2 cellular contexts compared by ENCODE assay signal in the genomic region with DNA sequence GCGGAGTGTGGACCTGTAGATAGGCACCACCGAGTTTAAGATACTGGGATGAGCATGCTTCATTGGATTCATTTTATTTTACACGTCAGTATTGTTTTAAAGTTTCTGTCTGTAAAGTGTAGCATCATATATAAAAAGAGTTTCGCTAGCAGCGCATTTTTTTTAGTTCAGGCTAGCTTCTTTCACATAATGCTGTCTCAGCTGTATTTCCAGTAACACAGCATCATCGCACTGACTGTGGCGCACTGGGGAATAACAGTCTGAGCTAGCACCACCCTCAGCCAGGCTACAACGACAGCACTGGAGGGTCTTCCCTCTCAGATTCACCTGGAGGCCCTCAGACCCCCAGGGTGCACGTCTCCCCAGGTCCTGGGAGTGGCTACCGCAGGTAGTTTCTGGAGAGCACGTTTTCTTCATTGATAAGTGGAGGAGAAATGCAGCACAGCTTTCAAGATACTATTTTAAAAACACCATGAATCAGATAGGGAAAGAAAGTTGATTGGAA.
A peak's percentile ranks its signal among the peaks of the same experiment; 100 is the strongest.
TF ChIP-seq lines count a peak whose summit lies in the region.

No MANE protein-coding gene starts in this region.

TF ChIP-seq in WTC11, 78 proteins besides CTCF, POLR2A, EP300 and RAD21:
- TF ChIP-seq GABPB1 (CRISPR knock-in tag; IDR thresholded peaks at IDR 0.05) (no peak), SP1 (CRISPR knock-in tag; conservative IDR thresholded peaks at IDR 0.05) (no peak), FOXP1 (CRISPR knock-in tag; IDR thresholded peaks at IDR 0.05; ENCODE audit: borderline replicate concordance) (no peak), HMGA2 (CRISPR knock-in tag; IDR thresholded peaks at IDR 0.05) (no peak), PRDM15 (CRISPR knock-in tag; IDR thresholded peaks at IDR 0.05) (no peak), ZNF416 (CRISPR knock-in tag; IDR thresholded peaks at IDR 0.05) (no peak), ELF4 (CRISPR knock-in tag; IDR thresholded peaks at IDR 0.05; ENCODE audit: low read depth) (no peak)
- TF ChIP-seq, protein P1, sequence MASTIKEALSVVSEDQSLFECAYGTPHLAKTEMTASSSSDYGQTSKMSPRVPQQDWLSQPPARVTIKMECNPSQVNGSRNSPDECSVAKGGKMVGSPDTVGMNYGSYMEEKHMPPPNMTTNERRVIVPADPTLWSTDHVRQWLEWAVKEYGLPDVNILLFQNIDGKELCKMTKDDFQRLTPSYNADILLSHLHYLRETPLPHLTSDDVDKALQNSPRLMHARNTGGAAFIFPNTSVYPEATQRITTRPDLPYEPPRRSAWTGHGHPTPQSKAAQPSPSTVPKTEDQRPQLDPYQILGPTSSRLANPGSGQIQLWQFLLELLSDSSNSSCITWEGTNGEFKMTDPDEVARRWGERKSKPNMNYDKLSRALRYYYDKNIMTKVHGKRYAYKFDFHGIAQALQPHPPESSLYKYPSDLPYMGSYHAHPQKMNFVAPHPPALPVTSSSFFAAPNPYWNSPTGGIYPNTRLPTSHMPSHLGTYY (CRISPR knock-in tag; IDR thresholded peaks at IDR 0.05): no peak
- TF ChIP-seq, protein P2, sequence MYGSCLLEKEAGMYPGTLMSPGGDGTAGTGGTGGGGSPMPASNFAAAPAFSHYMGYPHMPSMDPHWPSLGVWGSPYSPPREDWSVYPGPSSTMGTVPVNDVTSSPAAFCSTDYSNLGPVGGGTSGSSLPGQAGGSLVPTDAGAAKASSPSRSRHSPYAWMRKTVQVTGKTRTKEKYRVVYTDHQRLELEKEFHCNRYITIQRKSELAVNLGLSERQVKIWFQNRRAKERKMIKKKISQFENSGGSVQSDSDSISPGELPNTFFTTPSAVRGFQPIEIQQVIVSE (CRISPR knock-in tag; IDR thresholded peaks at IDR 0.05; ENCODE audit: borderline replicate concordance): no peak
- TF ChIP-seq, protein P3, sequence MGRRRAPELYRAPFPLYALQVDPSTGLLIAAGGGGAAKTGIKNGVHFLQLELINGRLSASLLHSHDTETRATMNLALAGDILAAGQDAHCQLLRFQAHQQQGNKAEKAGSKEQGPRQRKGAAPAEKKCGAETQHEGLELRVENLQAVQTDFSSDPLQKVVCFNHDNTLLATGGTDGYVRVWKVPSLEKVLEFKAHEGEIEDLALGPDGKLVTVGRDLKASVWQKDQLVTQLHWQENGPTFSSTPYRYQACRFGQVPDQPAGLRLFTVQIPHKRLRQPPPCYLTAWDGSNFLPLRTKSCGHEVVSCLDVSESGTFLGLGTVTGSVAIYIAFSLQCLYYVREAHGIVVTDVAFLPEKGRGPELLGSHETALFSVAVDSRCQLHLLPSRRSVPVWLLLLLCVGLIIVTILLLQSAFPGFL (CRISPR knock-in tag; IDR thresholded peaks at IDR 0.05; ENCODE audit: borderline replicate concordance): no peak
TF ChIP-seq in WTC11: peak in this region for 0.

TF ChIP-seq in HepG2, 621 proteins besides CTCF, POLR2A, EP300 and RAD21:
- TF ChIP-seq TEAD2 (CRISPR knock-in tag; IDR thresholded peaks at IDR 0.05) (no peak), MAFK (conservative IDR thresholded peaks at IDR 0.05 in 1 of 2, IDR thresholded peaks at IDR 0.05 in 1 of 2; ENCODE audit: low read length in 2 of 2) (peak; percentile 77 to 86), TAF1 (CRISPR knock-in tag; IDR thresholded peaks at IDR 0.05) (no peak), KLF15 (CRISPR knock-in tag; IDR thresholded peaks at IDR 0.05; ENCODE audit: borderline replicate concordance) (no peak), MAFF (IDR thresholded peaks at IDR 0.05; ENCODE audit: low read depth, low read length) (peak; percentile 82)
- TF ChIP-seq, protein P4, sequence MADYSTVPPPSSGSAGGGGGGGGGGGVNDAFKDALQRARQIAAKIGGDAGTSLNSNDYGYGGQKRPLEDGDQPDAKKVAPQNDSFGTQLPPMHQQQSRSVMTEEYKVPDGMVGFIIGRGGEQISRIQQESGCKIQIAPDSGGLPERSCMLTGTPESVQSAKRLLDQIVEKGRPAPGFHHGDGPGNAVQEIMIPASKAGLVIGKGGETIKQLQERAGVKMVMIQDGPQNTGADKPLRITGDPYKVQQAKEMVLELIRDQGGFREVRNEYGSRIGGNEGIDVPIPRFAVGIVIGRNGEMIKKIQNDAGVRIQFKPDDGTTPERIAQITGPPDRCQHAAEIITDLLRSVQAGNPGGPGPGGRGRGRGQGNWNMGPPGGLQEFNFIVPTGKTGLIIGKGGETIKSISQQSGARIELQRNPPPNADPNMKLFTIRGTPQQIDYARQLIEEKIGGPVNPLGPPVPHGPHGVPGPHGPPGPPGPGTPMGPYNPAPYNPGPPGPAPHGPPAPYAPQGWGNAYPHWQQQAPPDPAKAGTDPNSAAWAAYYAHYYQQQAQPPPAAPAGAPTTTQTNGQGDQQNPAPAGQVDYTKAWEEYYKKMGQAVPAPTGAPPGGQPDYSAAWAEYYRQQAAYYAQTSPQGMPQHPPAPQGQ (CRISPR knock-in tag; IDR thresholded peaks at IDR 0.05; ENCODE audit: borderline replicate concordance): no peak
TF ChIP-seq in HepG2: peak in this region for 2.
